Comparison of ENCODE assay signal across 1 cellular context in the genomic region with DNA sequence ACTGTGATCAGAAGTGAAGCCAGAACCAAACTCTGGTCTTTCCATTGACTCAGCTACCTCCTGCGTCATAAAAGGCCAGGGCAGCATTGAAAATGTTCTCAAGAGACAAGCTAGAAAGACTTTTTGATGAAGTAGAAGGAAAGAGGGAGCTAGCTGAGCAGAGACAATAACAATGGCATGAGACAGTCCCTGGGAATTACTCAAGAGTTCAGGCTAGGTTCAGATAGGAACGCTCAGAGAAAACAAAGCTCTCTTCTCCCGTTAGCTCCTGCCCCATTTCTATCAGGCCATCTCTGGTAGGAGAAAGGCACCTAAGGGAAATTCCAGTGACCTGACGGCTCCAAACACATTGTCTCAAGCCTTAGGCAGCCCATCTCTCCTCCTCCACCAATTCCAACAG.
TF ChIP-seq lines count a peak whose summit lies in the region.

No MANE protein-coding gene starts in this region.

TF ChIP-seq in IMR-90, 13 proteins besides CTCF, POLR2A, EP300 and RAD21:
- TF ChIP-seq FOS (IDR thresholded peaks at IDR 0.05; ENCODE audit: low read depth, low read length) (0 out of 2 replicates have a peak, but pooled peaks have one; percentile 7), CEBPB (IDR thresholded peaks at IDR 0.05; ENCODE audit: low read depth, low read length) (peak; percentile 83), RCOR1 (IDR thresholded peaks at IDR 0.05; ENCODE audit: insufficient replicate concordance, low read length) (no peak), BHLHE40 (IDR thresholded peaks at IDR 0.05; ENCODE audit: low read depth, low read length) (peak; percentile 7; the same call in 1 of the 2 replicates)
